In genomic region chr1:160675641-160676410, GRCh38 we compare ENCODE assay signal across 9 cellular contexts. TPM values are rescaled to one million over a fixed set of nuclear protein-coding genes. Genes with fewer than 3 reads are reported as not detected.
DNase-seq lines count a peak whose midpoint lies in the region; ATAC-seq, FAIRE-seq and TF ChIP-seq lines count a peak whose summit lies in the region.
"Had no signal": no experiment of that assay in that cellular context is flagged by ENCODE, and none has a peak within 500 bp of the region (broad histone marks: within the 10 kb centered on the region; RNA-seq: fewer than 3 reads in every experiment).

No MANE protein-coding gene starts in this region.

- CTCF ChIA-PET in GM10248 (lab: Yijun Ruan, JAX): interaction anchor here (0.6 to 6.3 kb wide), 44 partner anchors 9 to 574 kb away, joined by 3 to 48 read pairs (median 4); partner anchors contain the start of genes CD244, ITLN2 and SLAMF1
- CTCF ChIA-PET in HEK293 (lab: Yijun Ruan, JAX): interaction anchor here (0.6 to 2.1 kb wide), 38 partner anchors 8 to 632 kb away, joined by 3 to 10 read pairs (median 4); partner anchors contain the start of genes CD48 and ITLN2
- CTCF ChIA-PET in activated B cell treated with CpG ODN at 0.5 μM for 24 hours (lab: Charles Lee): interaction anchor here (0.6 to 5.1 kb wide), 26 partner anchors 8 to 384 kb away, joined by 3 to 60 read pairs (median 5); partner anchors contain the start of genes CD48 and SLAMF1

- peak; percentile 73 for FAIRE-seq in bronchial epithelial cell (lab: Jason Lieb, UNC)
- no peak for FAIRE-seq in kidney (lab: Jason Lieb, UNC)

- H3K36me3 Mint-ChIP-seq in activated B cell treated with CpG ODN at 0.5 μM for 24 hours (ENCODE audit: low read depth): peaks cover 48% of the 10 kb centered on the region

- DNase-seq in GM10248 (ENCODE audit: extremely low spot score) (peak; percentile 67), NCI-H1105 treated with DMSO at 0.1 percent for 48 hours (lab: John Stamatoyannopoulos, UW) (peak; percentile 44), activated B cell treated with CpG ODN at 0.5 μM for 24 hours (peak; percentile 60), bronchial epithelial cell (ENCODE audit: low read depth) (peak; percentile 60), kidney (peak; percentile 85)
- peak; percentile 79 for DNase-seq in stimulated activated CD4-positive, alpha-beta T cell treated with anti-CD3 and anti-CD28 coated beads, Interleukin-4, amount 100 ng/mL, for 24 hours

- peak overlapping the region; percentile 44 for H3K4me3 Mint-ChIP-seq in activated B cell treated with CpG ODN at 0.5 μM for 24 hours

- peaks cover 14% of the 10 kb centered on the region for H3K4me1 Mint-ChIP-seq in activated B cell treated with CpG ODN at 0.5 μM for 24 hours

- peak; percentile 90 for TF ChIP-seq CTCF in GM10248 (IDR thresholded peaks at IDR 0.05; ENCODE audit: control extremely low read depth, extremely low read depth, low read depth, missing control alignments)
- peak; percentile 30; the same call in 1 of the 2 replicates for TF ChIP-seq CTCF in HEK293 (tag by site-specific recombination; IDR thresholded peaks at IDR 0.05)
- peak; percentile 57 for TF ChIP-seq CTCF in activated B cell treated with CpG ODN at 0.5 μM for 24 hours (IDR thresholded peaks at IDR 0.05)
- TF ChIP-seq CTCF in bronchial epithelial cell (IDR thresholded peaks at IDR 0.05; ENCODE audit: insufficient read depth, low read length, severe bottlenecking): peak; percentile 84
- TF ChIP-seq CTCF in kidney (IDR thresholded peaks at IDR 0.05; ENCODE audit: borderline replicate concordance, extremely low read depth, insufficient read depth): peak; percentile 60

- no peaks in the 10 kb centered on the region for H3K27me3 Mint-ChIP-seq in activated B cell treated with CpG ODN at 0.5 μM for 24 hours

- peak overlapping the region; percentile 61 for H3K27ac Mint-ChIP-seq in activated B cell treated with CpG ODN at 0.5 μM for 24 hours

- ATAC-seq in activated B cell treated with CpG ODN at 0.5 μM for 24 hours (ENCODE audit: low read depth) (peak; percentile 81), HG02970 (IDR thresholded peaks at IDR 0.05; ENCODE audit: low FRiP score, unreplicated experiment) (no peak)

- intact Hi-C loops in activated B cell treated with CpG ODN at 0.5 μM for 24 hours (cut with micrococcal nuclease) (loop anchor here (1.0 to 5.0 kb wide), 7 partner anchors 12 to 278 kb away; partner anchors contain the start of genes CD48 and ITLN2), kidney (cut with DNase I) (no loop called here)

- H3K4me3 ChIP-seq in HEK293 (ENCODE audit: low read depth, low read length) (no peak overlapping the region), bronchial epithelial cell (ENCODE audit: low read depth, low read length) (no peak overlapping the region), kidney (ENCODE audit: low read length in 2 of 2) (no peak overlapping the region)

- H3K27ac ChIP-seq in HEK293 (ENCODE audit: extremely low read depth, low read depth, low read length) (no peak overlapping the region), kidney (ENCODE audit: low read depth in 2 of 2, low read length in 2 of 2) (no peak overlapping the region)

- H3K27me3 ChIP-seq in bronchial epithelial cell (ENCODE audit: control insufficient read depth, insufficient read depth, low read length): peaks cover 2% of the 10 kb centered on the region

- H3K9ac ChIP-seq in kidney (ENCODE audit: low read length in 2 of 2): no peak overlapping the region

- no peaks in the 10 kb centered on the region for H3K4me1 ChIP-seq in HEK293 (ENCODE audit: control insufficient read depth, insufficient read depth, low read length)
- H3K4me1 ChIP-seq in kidney (ENCODE audit: control insufficient read depth in 1 of 2, insufficient read depth in 1 of 2, low read depth in 1 of 2, low read length in 2 of 2): no peaks in the 10 kb centered on the region

- H3K9me3 Mint-ChIP-seq in activated B cell treated with CpG ODN at 0.5 μM for 24 hours: no peaks in the 10 kb centered on the region

- POLR2A ChIA-PET in GM10248 (lab: Yijun Ruan, JAX): interaction anchor here (0.6 to 1.5 kb wide), 7 partner anchors 34 to 316 kb away, joined by 3 to 6 read pairs (median 3); no protein-coding TSS in a partner anchor
- POLR2A ChIA-PET in HEK293 (lab: Yijun Ruan, JAX): no interaction called here
- POLR2A ChIA-PET in activated B cell treated with CpG ODN at 0.5 μM for 24 hours (lab: Charles Lee): interaction anchor here (0.7 to 5.6 kb wide), 13 partner anchors 11 to 369 kb away, joined by 3 to 60 read pairs (median 4); partner anchors contain the start of gene SLAMF1

- H3K36me3 ChIP-seq in HEK293 (ENCODE audit: control insufficient read depth in 2 of 2, insufficient read depth in 1 of 2, low read length in 2 of 2) (no peaks in the 10 kb centered on the region), bronchial epithelial cell (ENCODE audit: control insufficient read depth, insufficient read depth, low read length) (no peaks in the 10 kb centered on the region), kidney (ENCODE audit: control insufficient read depth in 1 of 2, insufficient read depth in 2 of 2, low read length in 2 of 2) (no peaks in the 10 kb centered on the region)

- H3K9me3 ChIP-seq in HEK293 (ENCODE audit: control insufficient read depth, insufficient read depth, low read depth, low read length) (no peaks in the 10 kb centered on the region), kidney (ENCODE audit: control insufficient read depth in 1 of 2, low read length in 2 of 2) (no peaks in the 10 kb centered on the region)

TF ChIP-seq in HEK293, 187 proteins besides CTCF, POLR2A, EP300 and RAD21:
- no peak for TF ChIP-seq ZNF830 (tag by site-specific recombination; IDR thresholded peaks at IDR 0.05; ENCODE audit: low read depth)
- TF ChIP-seq ZNF654 (tag by site-specific recombination; IDR thresholded peaks at IDR 0.05; ENCODE audit: low read depth): peak; percentile 78

RNA-seq across cellular contexts. Expression of gene SLAMF1, which starts 29.0 kb away (rescaled TPM):
- 85.7 and 91.7 TPM in 2 replicates for total RNA-seq in activated B cell treated with CpG ODN at 0.5 μM for 24 hours
- not detected in 2 replicates for total RNA-seq in bronchial epithelial cell
- 3.3 TPM for total RNA-seq in kidney
- 0.13 TPM for polyA plus RNA-seq in kidney (ENCODE audit: insufficient read depth, low read depth, low replicate concordance)
- total RNA-seq: skeletal muscle tissue had no signal

RNA-seq across cellular contexts. Expression of gene CD48, which starts 35.8 kb away (rescaled TPM):
- 200 and 202 TPM in 2 replicates for total RNA-seq in activated B cell treated with CpG ODN at 0.5 μM for 24 hours
- total RNA-seq in bronchial epithelial cell: not detected in 2 replicates
- total RNA-seq in kidney: 20.5 TPM
- 3.2 TPM for polyA plus RNA-seq in kidney (ENCODE audit: insufficient read depth, low read depth, low replicate concordance)

Comparison
In these comparisons a context has a peak if more than half of its experiments do, and no peak if none do; other contexts are left out.
1. CTCF ChIP-seq: peak in every context shown above with its lines; median percentile 90 in GM10248; 84 in bronchial epithelial cell; 60 in kidney; 57 in activated B cell treated with CpG ODN at 0.5 μM for 24 hours; 30 in HEK293.
2. RNA of gene SLAMF1, which starts 29.0 kb away (total RNA-seq): 85.7 to 91.7 TPM in activated B cell treated with CpG ODN at 0.5 μM for 24 hours; 3.3 TPM in kidney (single experiment) and not detected in bronchial epithelial cell; every median in the first group is over 10 times any median in the second.
3. RNA of gene CD48, which starts 35.8 kb away (total RNA-seq): 200 to 202 TPM in activated B cell treated with CpG ODN at 0.5 μM for 24 hours and 20.5 TPM in kidney (single experiment); not detected in bronchial epithelial cell; every median in the first group is over 10 times any median in the second.
4. Peak in every context shown above with its lines, with median percentiles within 50 percentile points of each other: DNase-seq.